ENCODE assay signal across 9 cellular contexts in the genomic region with DNA sequence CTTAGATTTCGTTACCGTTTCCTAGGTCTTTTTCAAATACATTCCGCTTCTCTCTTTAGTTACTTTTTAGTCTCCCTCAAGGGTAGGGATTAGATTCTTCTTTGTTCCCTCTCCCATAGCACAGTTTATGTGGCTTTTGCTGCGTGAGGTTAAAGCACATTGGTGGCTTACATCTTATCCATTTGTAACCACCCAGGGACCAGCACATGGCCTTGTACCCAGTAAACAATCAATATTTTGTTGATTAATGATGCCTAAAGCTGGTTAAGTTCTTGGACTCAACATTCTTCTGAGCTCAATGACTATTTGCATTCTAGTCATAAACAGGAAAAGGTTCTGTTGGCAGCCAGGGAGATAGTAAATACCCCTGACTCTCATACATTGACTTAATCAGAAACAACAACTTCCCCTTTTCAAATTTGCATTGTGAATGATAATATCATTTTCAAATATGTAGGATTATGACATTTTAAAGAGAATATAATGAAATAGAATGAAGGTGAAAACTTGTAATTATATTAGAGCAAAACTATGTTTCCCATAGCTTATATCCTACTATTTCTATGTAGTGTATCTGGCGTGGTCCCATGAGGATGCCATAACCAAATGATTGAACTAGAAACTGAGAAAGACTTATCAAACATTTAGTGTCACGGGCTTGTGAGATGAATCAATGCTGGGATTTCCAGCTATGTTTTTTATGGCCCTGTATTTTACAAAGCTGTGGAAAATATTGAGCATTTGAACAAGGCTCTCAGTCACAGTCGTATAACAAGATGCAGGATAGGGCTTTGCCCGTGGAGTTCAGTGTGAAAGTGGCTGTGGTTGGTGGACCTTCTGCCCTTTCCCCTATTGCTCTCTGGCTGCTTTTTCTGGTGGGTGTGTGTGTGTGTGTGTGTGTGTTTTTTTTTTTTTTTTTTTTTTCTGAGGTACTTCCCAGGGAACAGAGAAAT.
DNase-seq lines count a peak whose midpoint lies in the region; ATAC-seq lines count a peak whose summit lies in the region.
"Had no signal": no experiment of that assay in that cellular context is flagged by ENCODE, and none has a peak within 500 bp of the region (broad histone marks: within the 10 kb centered on the region; RNA-seq: fewer than 3 reads in every experiment).

No MANE protein-coding gene starts in this region.

- no peak overlapping the region for H3K4me3 Mint-ChIP-seq in natural killer cell treated with Interleukin-12 subunit alpha and Interleukin-12 subunit beta and Interleukin-15 and Interleukin-18, amount 100 ng/mL, for 72 hours
- H3K4me3 Mint-ChIP-seq: activated naive CD4-positive, alpha-beta T cell treated with anti-CD3 and anti-CD28 coated beads, Interleukin-2, amount 50 U/mL, for 24 hours had no signal

- no peaks in the 10 kb centered on the region for H3K36me3 ChIP-seq in MG63

- no peaks in the 10 kb centered on the region for H3K36me3 Mint-ChIP-seq in natural killer cell treated with Interleukin-12 subunit alpha and Interleukin-12 subunit beta and Interleukin-15 and Interleukin-18, amount 100 ng/mL, for 72 hours
- H3K36me3 Mint-ChIP-seq: activated naive CD4-positive, alpha-beta T cell treated with anti-CD3 and anti-CD28 coated beads, Interleukin-2, amount 50 U/mL, for 24 hours had no signal

- H3K9me3 Mint-ChIP-seq in natural killer cell treated with Interleukin-12 subunit alpha and Interleukin-12 subunit beta and Interleukin-15 and Interleukin-18, amount 100 ng/mL, for 72 hours: no peaks in the 10 kb centered on the region

- no peaks in the 10 kb centered on the region for H3K9me3 ChIP-seq in MG63

- no peak overlapping the region for H3K27ac Mint-ChIP-seq in natural killer cell treated with Interleukin-12 subunit alpha and Interleukin-12 subunit beta and Interleukin-15 and Interleukin-18, amount 100 ng/mL, for 72 hours
- H3K27ac Mint-ChIP-seq: activated naive CD4-positive, alpha-beta T cell treated with anti-CD3 and anti-CD28 coated beads, Interleukin-2, amount 50 U/mL, for 24 hours had no signal

- peak; percentile 66 for DNase-seq in stimulated activated CD4-positive, alpha-beta T cell treated with anti-CD3 and anti-CD28 coated beads, Interleukin-1b, Interleukin-23, amount 100 ng/mL, for 48 hours
- DNase-seq in medulla oblongata (ENCODE audit: extremely low spot score) (no peak), MG63 (no peak)
- DNase-seq in natural killer cell treated with Interleukin-12 subunit alpha and Interleukin-12 subunit beta and Interleukin-15 and Interleukin-18, amount 100 ng/mL, for 72 hours (ENCODE audit: low spot score): no peak
- DNase-seq: SIG-M5 had no signal

- no peak overlapping the region for H3K4me3 ChIP-seq in MG63

- H3K27me3 ChIP-seq in MG63: 0 out of 2 replicates have a peak, but pooled peaks cover 4% of the 10 kb centered on the region

- peaks cover 8 to 13% of the 10 kb centered on the region in 2 donors for H3K27me3 Mint-ChIP-seq in natural killer cell treated with Interleukin-12 subunit alpha and Interleukin-12 subunit beta and Interleukin-15 and Interleukin-18, amount 100 ng/mL, for 72 hours

- H3K4me1 Mint-ChIP-seq in natural killer cell treated with Interleukin-12 subunit alpha and Interleukin-12 subunit beta and Interleukin-15 and Interleukin-18, amount 100 ng/mL, for 72 hours (ENCODE audit: low read depth in 2 of 2): peaks cover 0 to 3% of the 10 kb centered on the region in 2 donors
- H3K4me1 Mint-ChIP-seq: activated naive CD4-positive, alpha-beta T cell treated with anti-CD3 and anti-CD28 coated beads, Interleukin-2, amount 50 U/mL, for 24 hours had no signal

- ATAC-seq in GM18909 (IDR thresholded peaks at IDR 0.05; ENCODE audit: poor library complexity, unreplicated experiment) (peak; percentile 90), GM21529 (IDR thresholded peaks at IDR 0.05; ENCODE audit: unreplicated experiment) (peak; percentile 85), HG03378 (IDR thresholded peaks at IDR 0.05; ENCODE audit: unreplicated experiment) (peak; percentile 83)
- ATAC-seq in natural killer cell treated with Interleukin-12 subunit alpha and Interleukin-12 subunit beta and Interleukin-15 and Interleukin-18, amount 100 ng/mL, for 72 hours: no peak

Comparison
In these comparisons a context has a peak if more than half of its experiments do, and no peak if none do; other contexts are left out.
1. ATAC-seq: peak in GM18909 (single experiment), GM21529 (single experiment) and HG03378 (single experiment); none in natural killer cell treated with Interleukin-12 subunit alpha and Interleukin-12 subunit beta and Interleukin-15 and Interleukin-18, amount 100 ng/mL, for 72 hours (0 of 2).